Comparison of ENCODE assay signal across 1 cellular context in genomic region chr1:224067621-224068457, GRCh38.
TF ChIP-seq lines count a peak whose summit lies in the region.

No MANE protein-coding gene starts in this region.

TF ChIP-seq in K562, 482 proteins besides CTCF, POLR2A, EP300 and RAD21 (continued from another document):
- TF ChIP-seq PBX2 (CRISPR knock-in tag; IDR thresholded peaks at IDR 0.05; ENCODE audit: low read depth): no peak
- TF ChIP-seq PBX2 (tag; conservative IDR thresholded peaks at IDR 0.05; ENCODE audit: low read depth): peak; percentile 89
- no peak for TF ChIP-seq ZBTB9 (CRISPR knock-in tag; IDR thresholded peaks at IDR 0.05)
- no peak for TF ChIP-seq ZNF511 (CRISPR knock-in tag; IDR thresholded peaks at IDR 0.05)
- TF ChIP-seq ETV1 (tag; conservative IDR thresholded peaks at IDR 0.05; ENCODE audit: low read depth): no peak
- 0 out of 2 replicates have a peak, but pooled peaks have one; percentile 28 for TF ChIP-seq LEF1 (IDR thresholded peaks at IDR 0.05)
- TF ChIP-seq MAZ (CRISPR knock-in tag; conservative IDR thresholded peaks at IDR 0.05 in 1 of 2, IDR thresholded peaks at IDR 0.05 in 1 of 2): no peak
- no peak for TF ChIP-seq ZNF668 (CRISPR knock-in tag; IDR thresholded peaks at IDR 0.05)
- peak; percentile 74 for TF ChIP-seq SMARCA4 (IDR thresholded peaks at IDR 0.05)
- TF ChIP-seq MTF1 (CRISPR knock-in tag; IDR thresholded peaks at IDR 0.05; ENCODE audit: borderline replicate concordance): no peak
- 0 out of 2 replicates have a peak, but pooled peaks have one; percentile 27 for TF ChIP-seq ELF2 (CRISPR knock-in tag; IDR thresholded peaks at IDR 0.05)
- TF ChIP-seq CGGBP1 (CRISPR knock-in tag; IDR thresholded peaks at IDR 0.05): no peak
- TF ChIP-seq RNF2 (IDR thresholded peaks at IDR 0.05): no peak
- no peak for TF ChIP-seq ZNF551 (CRISPR knock-in tag; IDR thresholded peaks at IDR 0.05)
- TF ChIP-seq TCF3 (CRISPR knock-in tag; IDR thresholded peaks at IDR 0.05): 0 out of 2 replicates have a peak, but pooled peaks have one; percentile 18
- TF ChIP-seq CEBPG (CRISPR knock-in tag; IDR thresholded peaks at IDR 0.05): peak; percentile 68; the same call in 1 of the 2 replicates
- peak; percentile 62 to 93; a peak in 3 of 4 replicates for TF ChIP-seq CEBPG (tag; conservative IDR thresholded peaks at IDR 0.05 in 1 of 2, IDR thresholded peaks at IDR 0.05 in 1 of 2)
- TF ChIP-seq BRCA1 (IDR thresholded peaks at IDR 0.05): no peak
- TF ChIP-seq BRCA1 (CRISPR knock-in tag; IDR thresholded peaks at IDR 0.05): no peak
- TF ChIP-seq MTA1 (IDR thresholded peaks at IDR 0.05; ENCODE audit: borderline replicate concordance): no peak
- TF ChIP-seq SRF (CRISPR knock-in tag; IDR thresholded peaks at IDR 0.05): no peak
- no peak for TF ChIP-seq ESRRA (IDR thresholded peaks at IDR 0.05; ENCODE audit: borderline replicate concordance, low read depth)
- no peak for TF ChIP-seq RBBP5 (IDR thresholded peaks at IDR 0.05; ENCODE audit: borderline replicate concordance, insufficient read depth, low read length, poor library complexity, severe bottlenecking)
- TF ChIP-seq IFI16 (CRISPR knock-in tag; IDR thresholded peaks at IDR 0.05): no peak
- TF ChIP-seq TCF7L2 (IDR thresholded peaks at IDR 0.05; ENCODE audit: low read depth, low read length): no peak
- no peak for TF ChIP-seq MTA2 (IDR thresholded peaks at IDR 0.05; ENCODE audit: low read depth)
- no peak for TF ChIP-seq RBM22 (IDR thresholded peaks at IDR 0.05; ENCODE audit: low read depth, low read length, poor library complexity, severe bottlenecking)
- TF ChIP-seq ZBTB33 (CRISPR knock-in tag; IDR thresholded peaks at IDR 0.05): no peak
- TF ChIP-seq ATF3 (IDR thresholded peaks at IDR 0.05): peak; percentile 92
- TF ChIP-seq ATF3 (CRISPR knock-in tag; conservative IDR thresholded peaks at IDR 0.05): no peak
- peak in 1 of 2 experiments; percentile 59; a peak in 1 of 4 replicates for TF ChIP-seq TEAD1 (CRISPR knock-in tag; IDR thresholded peaks at IDR 0.05)
